ENCODE assay signal across 10 cellular contexts in genomic region chr20:46811328-46812084, GRCh38.
DNase-seq lines count a peak whose midpoint lies in the region; ATAC-seq and TF ChIP-seq lines count a peak whose summit lies in the region.
"Had no signal": no experiment of that assay in that cellular context is flagged by ENCODE, and none has a peak within 500 bp of the region (broad histone marks: within the 10 kb centered on the region; RNA-seq: fewer than 3 reads in every experiment).

No MANE protein-coding gene starts in this region.

- DNase-seq in COLO668 (lab: John Stamatoyannopoulos, UW; ENCODE audit: unreplicated experiment): peak; percentile 94
- peak; percentile 94 for DNase-seq in NCI-H1436 (lab: John Stamatoyannopoulos, UW)
- peak; percentile 81 for DNase-seq in SHP77 treated with DMSO at 0.1 percent for 48 hours (lab: John Stamatoyannopoulos, UW)
- no peak for DNase-seq in mesothelial cell of epicardium (ENCODE audit: low spot score in 2 of 2, unreplicated experiment in 2 of 2)
- no peak for DNase-seq in activated naive CD8-positive, alpha-beta T cell treated with anti-CD3 and anti-CD28 coated beads for 36 hours
- DNase-seq in omental fat pad (ENCODE audit: low spot score): no peak
- DNase-seq: activated CD8-positive, alpha-beta memory T cell treated with anti-CD3 and anti-CD28 coated beads, Interleukin-2, amount 10 ng/mL, durations not matched to agents 7 days and 5 days had no signal

- H3K27ac Mint-ChIP-seq in mesothelial cell of epicardium: no peak overlapping the region
- H3K27ac Mint-ChIP-seq in activated naive CD8-positive, alpha-beta T cell treated with anti-CD3 and anti-CD28 coated beads for 36 hours: no peak overlapping the region
- H3K27ac Mint-ChIP-seq: activated CD8-positive, alpha-beta memory T cell treated with anti-CD3 and anti-CD28 coated beads, Interleukin-2, amount 10 ng/mL, durations not matched to agents 7 days and 5 days had no signal

- H3K27me3 Mint-ChIP-seq in mesothelial cell of epicardium (ENCODE audit: low read depth): peaks cover 45% of the 10 kb centered on the region
- peaks cover 40% of the 10 kb centered on the region for H3K27me3 Mint-ChIP-seq in activated naive CD8-positive, alpha-beta T cell treated with anti-CD3 and anti-CD28 coated beads for 36 hours

- H3K36me3 Mint-ChIP-seq in mesothelial cell of epicardium: no peaks in the 10 kb centered on the region
- H3K36me3 Mint-ChIP-seq in activated naive CD8-positive, alpha-beta T cell treated with anti-CD3 and anti-CD28 coated beads for 36 hours: no peaks in the 10 kb centered on the region
- H3K36me3 Mint-ChIP-seq: activated CD8-positive, alpha-beta memory T cell treated with anti-CD3 and anti-CD28 coated beads, Interleukin-2, amount 10 ng/mL, durations not matched to agents 7 days and 5 days had no signal

- ATAC-seq in HG02981 (IDR thresholded peaks at IDR 0.05; ENCODE audit: unreplicated experiment) (no peak), HG03571 (IDR thresholded peaks at IDR 0.05; ENCODE audit: unreplicated experiment) (no peak), omental fat pad (ENCODE audit: low FRiP score) (no peak)
- ATAC-seq: activated CD8-positive, alpha-beta memory T cell treated with anti-CD3 and anti-CD28 coated beads, Interleukin-2, amount 10 ng/mL, durations not matched to agents 7 days and 5 days; gastroesophageal sphincter had no signal

- H3K4me3 Mint-ChIP-seq in mesothelial cell of epicardium: peak overlapping the region; percentile 37
- no peak overlapping the region for H3K4me3 Mint-ChIP-seq in activated naive CD8-positive, alpha-beta T cell treated with anti-CD3 and anti-CD28 coated beads for 36 hours
- H3K4me3 Mint-ChIP-seq: activated CD8-positive, alpha-beta memory T cell treated with anti-CD3 and anti-CD28 coated beads, Interleukin-2, amount 10 ng/mL, durations not matched to agents 7 days and 5 days had no signal

- peaks cover 25% of the 10 kb centered on the region for H3K4me1 Mint-ChIP-seq in mesothelial cell of epicardium
- H3K4me1 Mint-ChIP-seq in activated naive CD8-positive, alpha-beta T cell treated with anti-CD3 and anti-CD28 coated beads for 36 hours: no peaks in the 10 kb centered on the region
- H3K4me1 Mint-ChIP-seq: activated CD8-positive, alpha-beta memory T cell treated with anti-CD3 and anti-CD28 coated beads, Interleukin-2, amount 10 ng/mL, durations not matched to agents 7 days and 5 days had no signal

- no peaks in the 10 kb centered on the region for H3K9me3 Mint-ChIP-seq in mesothelial cell of epicardium
- H3K9me3 Mint-ChIP-seq in activated naive CD8-positive, alpha-beta T cell treated with anti-CD3 and anti-CD28 coated beads for 36 hours: no peaks in the 10 kb centered on the region

- TF ChIP-seq CTCF in mesothelial cell of epicardium (IDR thresholded peaks at IDR 0.05; ENCODE audit: unreplicated experiment): no peak
- no peak for TF ChIP-seq CTCF in omental fat pad (IDR thresholded peaks at IDR 0.05)

Comparison
In these comparisons a context has a peak if more than half of its experiments do, and no peak if none do; other contexts are left out.
1. DNase-seq: peak in COLO668 (single experiment), NCI-H1436 (single experiment) and SHP77 treated with DMSO at 0.1 percent for 48 hours (single experiment); none in mesothelial cell of epicardium (0 of 2), activated naive CD8-positive, alpha-beta T cell treated with anti-CD3 and anti-CD28 coated beads for 36 hours (single experiment) and omental fat pad (single experiment).